Comparison of ENCODE assay signal across 16 cellular contexts in the genomic region with DNA sequence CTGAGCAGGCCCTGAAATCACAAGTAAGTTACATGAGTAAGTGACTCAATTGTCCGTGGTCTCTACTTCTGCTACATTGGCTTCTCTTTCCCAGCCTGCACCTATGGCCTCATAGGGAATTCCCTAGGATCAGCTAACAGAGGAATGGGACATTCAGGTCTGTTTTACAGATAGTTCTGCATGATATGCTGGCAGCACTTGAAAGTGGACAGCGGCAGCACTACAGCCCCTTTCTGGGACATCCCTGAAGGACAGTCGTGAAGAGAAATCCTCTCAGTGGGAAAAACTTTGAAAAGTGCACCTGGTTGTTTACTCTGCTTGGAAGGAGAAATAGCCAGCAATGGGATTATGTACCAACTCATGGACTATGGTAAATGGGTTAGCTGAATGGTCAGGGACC.
A peak's percentile ranks its signal among the peaks of the same experiment; 100 is the strongest.
DNase-seq lines count a peak whose midpoint lies in the region; ATAC-seq and TF ChIP-seq lines count a peak whose summit lies in the region.
"Had no signal": no experiment of that assay in that cellular context is flagged by ENCODE, and none has a peak within 500 bp of the region (broad histone marks: within the 10 kb centered on the region; RNA-seq: fewer than 3 reads in every experiment).

No MANE protein-coding gene starts in this region.

- H3K9me3 Mint-ChIP-seq in MCF 10A (ENCODE audit: unreplicated experiment) (no peaks in the 10 kb centered on the region), immature natural killer cell (peaks cover 0 to 17% (median under 1%) of the 10 kb centered on the region in 6 donors)
- H3K9me3 Mint-ChIP-seq: CD4-positive, alpha-beta T cell; CD8-positive, alpha-beta T cell had no signal

- no peaks in the 10 kb centered on the region for H3K36me3 ChIP-seq in SK-N-SH (replicated peaks in 1 of 2; ENCODE audit: control insufficient read depth in 1 of 2, insufficient read depth in 2 of 2, low read length in 1 of 2)
- H3K36me3 ChIP-seq: BLaER1 treated with 17β-estradiol and CSF1 and Interleukin-3, amounts not matched to agents 10 nM and 100 nM had no signal

- H3K36me3 Mint-ChIP-seq in MCF 10A (ENCODE audit: insufficient read depth, unreplicated experiment) (no peaks in the 10 kb centered on the region), immature natural killer cell (no peaks in the 10 kb centered on the region)
- H3K36me3 Mint-ChIP-seq: CD8-positive, alpha-beta T cell had no signal

- intact Hi-C loops in MCF 10A (cut with micrococcal nuclease), result no loop called here

- WGBS in SK-N-SH (ENCODE audit: low lambda C conversion rate), result 99% methylated on average over 3 of the region's 3 CpGs

- H3K27me3 Mint-ChIP-seq in MCF 10A (ENCODE audit: insufficient read depth, unreplicated experiment), result peaks cover 21% of the 10 kb centered on the region
- peaks cover 0 to 3% (median 0%) of the 10 kb centered on the region in 3 donors for H3K27me3 Mint-ChIP-seq in immature natural killer cell (ENCODE audit: low read depth in 3 of 3)
- H3K27me3 Mint-ChIP-seq: B cell; CD4-positive, alpha-beta T cell had no signal

- no peak overlapping the region for H3K27ac Mint-ChIP-seq in MCF 10A (ENCODE audit: low read depth, unreplicated experiment)
- no peak overlapping the region for H3K27ac Mint-ChIP-seq in immature natural killer cell
- H3K27ac Mint-ChIP-seq: B cell; CD4-positive, alpha-beta T cell; CD8-positive, alpha-beta T cell had no signal

- no peak overlapping the region for H3K4me3 Mint-ChIP-seq in MCF 10A (ENCODE audit: unreplicated experiment)
- no peak overlapping the region for H3K4me3 Mint-ChIP-seq in immature natural killer cell
- H3K4me3 Mint-ChIP-seq: B cell; CD4-positive, alpha-beta T cell; CD8-positive, alpha-beta T cell had no signal

- ATAC-seq in SK-N-SH treated with all-trans-retinoic acid at 6 μM for 48 hours, result no peak
- ATAC-seq: A549; CD8-positive, alpha-beta T cell had no signal

- no peak overlapping the region for H3K27ac ChIP-seq in SK-N-SH (ENCODE audit: low read depth in 2 of 2, low read length in 1 of 2)
- H3K27ac ChIP-seq: 22Rv1; A549; BLaER1 treated with 17β-estradiol and CSF1 and Interleukin-3, amounts not matched to agents 10 nM and 100 nM; C4-2B had no signal

- TF ChIP-seq CTCF in SK-N-SH (IDR thresholded peaks at IDR 0.05), result no peak
- TF ChIP-seq CTCF in MCF 10A (IDR thresholded peaks at IDR 0.05; ENCODE audit: unreplicated experiment), result no peak

- H2AFZ ChIP-seq in SK-N-SH (ENCODE audit: low read depth), result no peak overlapping the region

- DNase-seq in SK-N-SH (no peak), MCF 10A (ENCODE audit: unreplicated experiment) (no peak), immature natural killer cell (no peak)
- DNase-seq: AML-193; Caco-2; Calu3; CD4-positive, alpha-beta T cell; CD8-positive, alpha-beta T cell; GF-D8 had no signal

- no peaks in the 10 kb centered on the region for H3K27me3 ChIP-seq in SK-N-SH (ENCODE audit: insufficient read depth)
- H3K27me3 ChIP-seq: BLaER1 treated with 17β-estradiol and CSF1 and Interleukin-3, amounts not matched to agents 10 nM and 100 nM had no signal

- H3K9me2 ChIP-seq in SK-N-SH, result no peaks in the 10 kb centered on the region

- no peaks in the 10 kb centered on the region for H3F3A ChIP-seq in SK-N-SH (replicated peaks; ENCODE audit: insufficient read depth)

- H4K20me1 ChIP-seq in SK-N-SH (ENCODE audit: insufficient read depth), result no peaks in the 10 kb centered on the region
- H4K20me1 ChIP-seq: BLaER1 treated with 17β-estradiol and CSF1 and Interleukin-3, amounts not matched to agents 10 nM and 100 nM had no signal

- H3K4me3 ChIP-seq in SK-N-SH (ENCODE audit: low read depth in 2 of 2, low read length in 1 of 2), result no peak overlapping the region
- H3K4me3 ChIP-seq: A549; BLaER1 treated with 17β-estradiol and CSF1 and Interleukin-3, amounts not matched to agents 10 nM and 100 nM had no signal

- no peaks in the 10 kb centered on the region for H3K79me2 ChIP-seq in SK-N-SH (ENCODE audit: insufficient read depth)

- H3K4me2 ChIP-seq in SK-N-SH, result no peak overlapping the region
- H3K4me2 ChIP-seq: A549; BLaER1 treated with 17β-estradiol and CSF1 and Interleukin-3, amounts not matched to agents 10 nM and 100 nM had no signal

- TF ChIP-seq RAD21 in SK-N-SH (IDR thresholded peaks at IDR 0.05; ENCODE audit: low read length) (no peak), Ishikawa (IDR thresholded peaks at IDR 0.05; ENCODE audit: low read depth) (no peak)

- H3K9me3 ChIP-seq in SK-N-SH, result no peaks in the 10 kb centered on the region
- H3K9me3 ChIP-seq: A549; BLaER1 treated with 17β-estradiol and CSF1 and Interleukin-3, amounts not matched to agents 10 nM and 100 nM; Caco-2 had no signal

- H3K4me1 Mint-ChIP-seq in MCF 10A (ENCODE audit: insufficient read depth, unreplicated experiment) (no peaks in the 10 kb centered on the region), immature natural killer cell (no peaks in the 10 kb centered on the region)
- H3K4me1 Mint-ChIP-seq: B cell had no signal

- no TSS peak for BruUV-seq in MCF 10A (replicated peaks; lab: Mats Ljungman, UMichigan)

- no peak overlapping the region for H3K9ac ChIP-seq in SK-N-SH
- H3K9ac ChIP-seq: BLaER1 treated with 17β-estradiol and CSF1 and Interleukin-3, amounts not matched to agents 10 nM and 100 nM had no signal

- H3K4me1 ChIP-seq in SK-N-SH (ENCODE audit: control insufficient read depth in 1 of 2, insufficient read depth in 2 of 2, low read depth in 1 of 2, low read length in 1 of 2), result no peaks in the 10 kb centered on the region
- H3K4me1 ChIP-seq: A549; BLaER1 treated with 17β-estradiol and CSF1 and Interleukin-3, amounts not matched to agents 10 nM and 100 nM; Caco-2 had no signal

- POLR2A ChIA-PET in SK-N-SH (lab: Yijun Ruan, JAX), result no interaction called here
- POLR2A ChIA-PET in MCF 10A (lab: Yijun Ruan, JAX), result no interaction called here

- CTCF ChIA-PET in SK-N-SH (lab: Yijun Ruan, JAX) (interaction anchor here (0.7 to 6.9 kb wide), 6 partner anchors 7 to 1254 kb away, joined by 3 to 53 read pairs (median 5); no protein-coding TSS in a partner anchor), MCF 10A (lab: Yijun Ruan, JAX) (interaction anchor here (1.4 kb wide), 1 partner anchor 860 kb away, joined by 3 read pairs; no protein-coding TSS in a partner anchor)

- TF ChIP-seq EP300 in SK-N-SH (IDR thresholded peaks at IDR 0.05; ENCODE audit: borderline replicate concordance in 1 of 2, low read depth in 1 of 2, low read length in 1 of 2) (no peak), Ishikawa (IDR thresholded peaks at IDR 0.05; ENCODE audit: borderline replicate concordance) (no peak)

TF ChIP-seq in SK-N-SH, 30 proteins besides CTCF, POLR2A, EP300 and RAD21 (continues in another document):
- TF ChIP-seq SMC3 (IDR thresholded peaks at IDR 0.05; ENCODE audit: low read depth, low read length) (no peak), YY1 (IDR thresholded peaks at IDR 0.05; ENCODE audit: low read depth) (no peak)

TF ChIP-seq in SK-N-SH treated with all-trans-retinoic acid at 6 μM for 48 hours, 23 proteins besides CTCF, POLR2A, EP300 and RAD21 (continues in another document):
- no peak for TF ChIP-seq ZNF70 (CRISPR knock-in tag; IDR thresholded peaks at IDR 0.05)
- no peak for TF ChIP-seq TOX (CRISPR knock-in tag; IDR thresholded peaks at IDR 0.05; ENCODE audit: borderline replicate concordance)
- TF ChIP-seq GLIS3 (CRISPR knock-in tag; IDR thresholded peaks at IDR 0.05), result no peak
- TF ChIP-seq OSR1 (CRISPR knock-in tag; IDR thresholded peaks at IDR 0.05), result no peak
- TF ChIP-seq SNAI2 (CRISPR knock-in tag; IDR thresholded peaks at IDR 0.05), result no peak
- TF ChIP-seq BACH2 (CRISPR knock-in tag; IDR thresholded peaks at IDR 0.05; ENCODE audit: borderline replicate concordance), result no peak
- no peak for TF ChIP-seq TCF4 (CRISPR knock-in tag; IDR thresholded peaks at IDR 0.05; ENCODE audit: borderline replicate concordance)
- no peak for TF ChIP-seq PPARA (CRISPR knock-in tag; IDR thresholded peaks at IDR 0.05; ENCODE audit: borderline replicate concordance)
- no peak for TF ChIP-seq ARNTL (CRISPR knock-in tag; IDR thresholded peaks at IDR 0.05; ENCODE audit: borderline replicate concordance, low read depth)
- no peak for TF ChIP-seq ZFP3 (CRISPR knock-in tag; IDR thresholded peaks at IDR 0.05)

TF ChIP-seq in Ishikawa, 13 proteins besides CTCF, POLR2A, EP300 and RAD21:
- TF ChIP-seq EGR1 (IDR thresholded peaks at IDR 0.05) (no peak), REST (IDR thresholded peaks at IDR 0.05; ENCODE audit: low read depth) (peak; percentile 54), YY1 (IDR thresholded peaks at IDR 0.05; ENCODE audit: low read depth) (no peak), ZBTB7A (IDR thresholded peaks at IDR 0.05; ENCODE audit: low read depth) (no peak)
